29 cellular contexts compared by ENCODE assay signal in the genomic region with DNA sequence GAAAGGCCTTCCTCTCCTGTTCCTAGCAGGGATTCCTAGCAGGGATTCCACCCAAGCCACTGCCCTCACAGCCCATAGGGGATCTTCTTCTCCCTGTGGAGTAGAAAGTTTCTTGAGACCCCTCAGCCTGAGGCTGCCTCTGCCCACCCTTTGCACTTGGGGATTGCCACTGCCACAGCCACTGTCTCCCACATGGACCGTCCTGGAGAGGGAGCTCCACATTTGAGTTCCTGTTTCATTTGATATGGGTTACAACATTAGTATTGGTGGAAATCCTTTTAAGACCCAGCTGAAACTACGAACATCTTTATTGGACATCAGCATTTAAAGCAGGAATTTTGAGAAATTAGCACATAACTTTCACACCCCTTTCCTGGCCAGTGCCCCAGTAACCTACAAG. TPM values are rescaled to one million over a fixed set of nuclear protein-coding genes. Genes with fewer than 3 reads are reported as not detected.
"Had no signal": no experiment of that assay in that cellular context is flagged by ENCODE, and none has a peak within 500 bp of the region (broad histone marks: within the 10 kb centered on the region; RNA-seq: fewer than 3 reads in every experiment).

No MANE protein-coding gene starts in this region.

- H3K4me3 Mint-ChIP-seq: activated CD8-positive, alpha-beta T cell treated with anti-CD3 and anti-CD28 coated beads, Interleukin-2, amount 10 ng/mL, durations not matched to agents 7 days and 5 days; activated naive CD4-positive, alpha-beta T cell treated with anti-CD3 and anti-CD28 coated beads, Interleukin-2, amount 50 U/mL, for 24 hours; activated T-helper 1 cell treated with anti-CD3 and anti-CD28 coated beads, Interleukin-12 subunit alpha, Interleukin-12 subunit beta, Interleukin-2, Interleukin-4 antibody, amounts not matched to agents 30 ng/mL and 10 ng/mL and 1 ng/mL, durations not matched to agents 14 hours and 24 hours and 36 hours; brain; mesothelial cell of epicardium; naive thymus-derived CD8-positive, alpha-beta T cell; neural progenitor cell; stimulated activated naive B cell treated with anti-CD40 and anti-IgM and Interleukin-4, amounts not matched to agents 10 μg/mL and 1 μg/mL and 100 μg/mL, for 72 hours; T-cell; T-helper 2 cell treated with Interferon-gamma antibody and Interleukin-4, amounts not matched to agents 5 μg/mL and 100 μg/mL, for 36 hours had no signal

- H3K27ac Mint-ChIP-seq: activated CD8-positive, alpha-beta T cell treated with anti-CD3 and anti-CD28 coated beads, Interleukin-2, amount 10 ng/mL, durations not matched to agents 7 days and 5 days; activated naive CD4-positive, alpha-beta T cell treated with anti-CD3 and anti-CD28 coated beads, Interleukin-2, amount 50 U/mL, for 24 hours; activated T-helper 1 cell treated with anti-CD3 and anti-CD28 coated beads, Interleukin-12 subunit alpha, Interleukin-12 subunit beta, Interleukin-2, Interleukin-4 antibody, amounts not matched to agents 30 ng/mL and 10 ng/mL and 1 ng/mL, durations not matched to agents 14 hours and 24 hours and 36 hours; brain; mesothelial cell of epicardium; naive thymus-derived CD8-positive, alpha-beta T cell; neural progenitor cell; progenitor cell of endocrine pancreas; stimulated activated naive B cell treated with anti-CD40 and anti-IgM and Interleukin-4, amounts not matched to agents 10 μg/mL and 1 μg/mL and 100 μg/mL, for 72 hours; T-cell; T-helper 2 cell treated with Interferon-gamma antibody and Interleukin-4, amounts not matched to agents 5 μg/mL and 100 μg/mL, for 36 hours had no signal

- ATAC-seq: activated CD8-positive, alpha-beta T cell treated with anti-CD3 and anti-CD28 coated beads, Interleukin-2, amount 10 ng/mL, durations not matched to agents 7 days and 5 days; esophagus mucosa; left colon; naive thymus-derived CD8-positive, alpha-beta T cell; stimulated activated naive B cell treated with anti-CD40 and anti-IgM and Interleukin-4, amounts not matched to agents 10 μg/mL and 1 μg/mL and 100 μg/mL, for 72 hours; T-cell had no signal

- H3K36me3 Mint-ChIP-seq: brain; mesothelial cell of epicardium; neural progenitor cell; stimulated activated naive B cell treated with anti-CD40 and anti-IgM and Interleukin-4, amounts not matched to agents 10 μg/mL and 1 μg/mL and 100 μg/mL, for 72 hours; T-cell had no signal

- H3K9ac ChIP-seq: neural progenitor cell had no signal

- H3K4me3 ChIP-seq: neural progenitor cell, sigmoid colon, smooth muscle cell, testis, upper lobe of left lung had no signal

- H3K27ac ChIP-seq: neural progenitor cell, sigmoid colon, testis, upper lobe of left lung, WERI-Rb-1 had no signal

- H3K9me3 Mint-ChIP-seq: activated naive CD4-positive, alpha-beta T cell treated with anti-CD3 and anti-CD28 coated beads, Interleukin-2, amount 50 U/mL, for 24 hours; activated T-helper 1 cell treated with anti-CD3 and anti-CD28 coated beads, Interleukin-12 subunit alpha, Interleukin-12 subunit beta, Interleukin-2, Interleukin-4 antibody, amounts not matched to agents 30 ng/mL and 10 ng/mL and 1 ng/mL, durations not matched to agents 14 hours and 24 hours and 36 hours; brain; mesothelial cell of epicardium; neural progenitor cell; stimulated activated naive B cell treated with anti-CD40 and anti-IgM and Interleukin-4, amounts not matched to agents 10 μg/mL and 1 μg/mL and 100 μg/mL, for 72 hours; T-cell; T-helper 2 cell treated with Interferon-gamma antibody and Interleukin-4, amounts not matched to agents 5 μg/mL and 100 μg/mL, for 36 hours had no signal

- H3K27me3 ChIP-seq: testis had no signal

- H3K36me3 ChIP-seq: neural progenitor cell, sigmoid colon, upper lobe of left lung, WERI-Rb-1 had no signal

- H3K4me1 Mint-ChIP-seq: mesothelial cell of epicardium, neural progenitor cell had no signal

- DNase-seq: activated CD4-positive, alpha-beta T cell treated with anti-CD3 and anti-CD28 coated beads for 1 hour; activated CD4-positive, alpha-beta T cell treated with anti-CD3 and anti-CD28 coated beads, Interleukin-2, amount 50 U/mL, for 1 hour; activated CD8-positive, alpha-beta T cell treated with anti-CD3 and anti-CD28 coated beads, Interleukin-2, amount 10 ng/mL, durations not matched to agents 7 days and 5 days; activated gamma-delta T cell treated with Interleukin-2 at 50 U/mL for 16 hours; anterior cingulate cortex; effector memory CD4-positive, alpha-beta T cell; left colon; naive thymus-derived CD8-positive, alpha-beta T cell; retina; sigmoid colon; stimulated activated CD4-positive, alpha-beta T cell treated with anti-CD3 and anti-CD28 coated beads, Interleukin-15, amount 100 ng/mL, for 24 hours; stimulated activated naive B cell treated with anti-CD40 and anti-IgM and Interleukin-4, amounts not matched to agents 10 μg/mL and 1 μg/mL and 100 μg/mL, for 72 hours; T-cell; testis; upper lobe of left lung; WERI-Rb-1 had no signal

- H2AFZ ChIP-seq: neural progenitor cell had no signal

- H3K9me3 ChIP-seq: sigmoid colon, testis, upper lobe of left lung had no signal

- H3K4me2 ChIP-seq: neural progenitor cell, smooth muscle cell had no signal

- H3K4me1 ChIP-seq: neural progenitor cell, testis had no signal

RNA-seq across cellular contexts. Expression of a gene that starts 25.6 kb away (rescaled TPM):
- total RNA-seq: dermis microvascular lymphatic vessel endothelial cell, frontal cortex, lung microvascular endothelial cell, osteoblast, sigmoid colon had no signal
